9 cellular contexts compared by ENCODE assay signal in the genomic region with DNA sequence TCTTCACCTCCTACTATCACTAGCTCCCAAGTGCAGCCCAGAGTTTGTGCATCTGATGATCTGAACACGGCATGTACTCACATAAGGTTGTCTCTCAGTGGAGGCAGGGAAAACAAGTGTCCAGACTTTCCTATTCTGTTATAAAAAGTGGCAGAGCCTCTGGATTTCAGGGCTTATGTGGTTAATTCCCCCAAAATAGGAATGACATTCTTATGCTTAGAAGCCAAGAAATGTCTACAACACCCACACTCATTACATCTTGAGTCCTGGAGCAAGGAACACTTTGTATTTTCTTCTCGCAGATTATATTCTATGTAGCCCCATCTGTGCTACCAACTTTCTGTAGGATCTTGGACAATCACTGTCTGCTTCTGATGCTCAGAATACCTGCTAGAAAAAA. TPM values are rescaled to one million over a fixed set of nuclear protein-coding genes. Genes with fewer than 3 reads are reported as not detected.
"Had no signal": no experiment of that assay in that cellular context is flagged by ENCODE, and none has a peak within 500 bp of the region (broad histone marks: within the 10 kb centered on the region; RNA-seq: fewer than 3 reads in every experiment).

No MANE protein-coding gene starts in this region.

- ATAC-seq: GM23338, K562 had no signal

- DNase-seq: H9, HCEC 1CT, IMR-90, KG1 had no signal

- H3K4me3 ChIP-seq: GM23338, K562 had no signal

- H3K27ac ChIP-seq: HL-60 had no signal

RNA-seq across cellular contexts. Expression of gene SEMG1, which starts 13.5 kb away (rescaled TPM):
- total RNA-seq: HT1080, IMR-90, K562 had no signal

RNA-seq across cellular contexts. Expression of gene PI3, which starts 18.6 kb away (rescaled TPM):
- total RNA-seq: GM23338, H1, H9, HT1080, IMR-90, K562 had no signal

RNA-seq across cellular contexts. Expression of gene SEMG2, which starts 27.8 kb away (rescaled TPM):
- total RNA-seq: GM23338, H1, H9, HT1080, IMR-90, K562 had no signal
